In genomic region chr5:42811591-42812392, GRCh38 we compare ENCODE assay signal across 1 cellular context.
A peak's percentile ranks its signal among the peaks of the same experiment; 100 is the strongest.
TF ChIP-seq lines count a peak whose summit lies in the region.

SELENOP (minus strand) TSS chr5:42811892; CDS start chr5:42808353, 3,539 bp downstream.

TF ChIP-seq in HepG2, 621 proteins besides CTCF, POLR2A, EP300 and RAD21 (continued from another document and continues in another):
- TF ChIP-seq ARID5B (CRISPR knock-in tag; IDR thresholded peaks at IDR 0.05) (peak; percentile 97), MIER3 (CRISPR knock-in tag; IDR thresholded peaks at IDR 0.05; ENCODE audit: borderline replicate concordance) (peak; percentile 87), KMT2B (CRISPR knock-in tag; IDR thresholded peaks at IDR 0.05) (peak; percentile 65), FOXK2 (IDR thresholded peaks at IDR 0.05) (peak; percentile 92), ZNF280D (CRISPR knock-in tag; IDR thresholded peaks at IDR 0.05) (peak; percentile 58; the same call in 1 of the 2 replicates), NCOA5 (CRISPR knock-in tag; IDR thresholded peaks at IDR 0.05) (peak; percentile 79; the same call in 1 of the 2 replicates), SPEN (CRISPR knock-in tag; IDR thresholded peaks at IDR 0.05; ENCODE audit: low read depth) (peak; percentile 77), HOXD1 (CRISPR knock-in tag; IDR thresholded peaks at IDR 0.05) (peak; percentile 74), ZBTB20 (CRISPR knock-in tag; IDR thresholded peaks at IDR 0.05; ENCODE audit: borderline replicate concordance, low read depth) (peak; percentile 83; the same call in 1 of the 2 replicates), PBX2 (CRISPR knock-in tag; IDR thresholded peaks at IDR 0.05) (0 out of 2 replicates have a peak, but pooled peaks have one; percentile 15), SOX13 (IDR thresholded peaks at IDR 0.05) (peak; percentile 67), SOX13 (CRISPR knock-in tag; conservative IDR thresholded peaks at IDR 0.05 in 1 of 2, IDR thresholded peaks at IDR 0.05 in 1 of 2) (peak in 1 of 2 experiments; percentile 93; a peak in 2 of 4 replicates), STAT6 (CRISPR knock-in tag; IDR thresholded peaks at IDR 0.05; ENCODE audit: borderline replicate concordance) (peak; percentile 65; the same call in 1 of the 2 replicates), SIX1 (CRISPR knock-in tag; IDR thresholded peaks at IDR 0.05; ENCODE audit: borderline replicate concordance) (peak; percentile 49; the same call in 1 of the 2 replicates), RARA (CRISPR knock-in tag; IDR thresholded peaks at IDR 0.05) (peak; percentile 89), EEA1 (CRISPR knock-in tag; IDR thresholded peaks at IDR 0.05; ENCODE audit: borderline replicate concordance) (no peak), ZNF232 (CRISPR knock-in tag; IDR thresholded peaks at IDR 0.05; ENCODE audit: borderline replicate concordance) (peak; percentile 91), HCFC1 (IDR thresholded peaks at IDR 0.05; ENCODE audit: low read depth, low read length) (no peak), ZNF629 (CRISPR knock-in tag; conservative IDR thresholded peaks at IDR 0.05) (peak; percentile 58; the same call in 1 of the 2 replicates), ASH2L (IDR thresholded peaks at IDR 0.05; ENCODE audit: insufficient read length, low read depth, low read length) (peak; percentile 97), TBX2 (CRISPR knock-in tag; IDR thresholded peaks at IDR 0.05; ENCODE audit: borderline replicate concordance) (peak; percentile 87; the same call in 1 of the 2 replicates), SMARCE1 (IDR thresholded peaks at IDR 0.05; ENCODE audit: borderline replicate concordance) (no peak), AKAP8 (CRISPR knock-in tag; IDR thresholded peaks at IDR 0.05) (0 out of 2 replicates have a peak, but pooled peaks have one; percentile 44), TAF1 (CRISPR knock-in tag; IDR thresholded peaks at IDR 0.05) (peak; percentile 86), ZFP36L1 (CRISPR knock-in tag; IDR thresholded peaks at IDR 0.05) (no peak), FOXP4 (CRISPR knock-in tag; IDR thresholded peaks at IDR 0.05) (peak; percentile 97), NCOR1 (IDR thresholded peaks at IDR 0.05; ENCODE audit: borderline replicate concordance, low read length) (peak; percentile 98), ZNF329 (CRISPR knock-in tag; IDR thresholded peaks at IDR 0.05; ENCODE audit: low read depth) (no peak), KAT2B (IDR thresholded peaks at IDR 0.05; ENCODE audit: borderline replicate concordance, low read depth, low read length) (no peak), IKZF1 (IDR thresholded peaks at IDR 0.05) (no peak), ZFP41 (CRISPR knock-in tag; IDR thresholded peaks at IDR 0.05; ENCODE audit: borderline replicate concordance) (no peak), ZIK1 (CRISPR knock-in tag; IDR thresholded peaks at IDR 0.05; ENCODE audit: borderline replicate concordance, low read depth) (peak; percentile 55; the same call in 1 of the 2 replicates), BHLHE40 (IDR thresholded peaks at IDR 0.05; ENCODE audit: low read length) (peak; percentile 79), TBL1XR1 (IDR thresholded peaks at IDR 0.05; ENCODE audit: borderline replicate concordance, low read length, partially characterized antibody) (peak; percentile 86), HBP1 (CRISPR knock-in tag; IDR thresholded peaks at IDR 0.05; ENCODE audit: low read depth) (peak; percentile 24; the same call in 1 of the 2 replicates), CEBPB (IDR thresholded peaks at IDR 0.05; ENCODE audit: borderline replicate concordance, low read depth, low read length) (peak; percentile 69; the same call in 1 of the 2 replicates), ARNTL (CRISPR knock-in tag; IDR thresholded peaks at IDR 0.05) (0 out of 2 replicates have a peak, but pooled peaks have one; percentile 53), ZNF782 (CRISPR knock-in tag; IDR thresholded peaks at IDR 0.05; ENCODE audit: borderline replicate concordance) (no peak), ZNF138 (CRISPR knock-in tag; IDR thresholded peaks at IDR 0.05; ENCODE audit: low read depth) (no peak), HOXA9 (CRISPR knock-in tag; IDR thresholded peaks at IDR 0.05; ENCODE audit: borderline replicate concordance) (no peak), ZBTB49 (CRISPR knock-in tag; IDR thresholded peaks at IDR 0.05; ENCODE audit: borderline replicate concordance) (no peak), ZNF512B (CRISPR knock-in tag; IDR thresholded peaks at IDR 0.05; ENCODE audit: borderline replicate concordance) (no peak; the same call in 1 of the 2 replicates)
